1 cellular context compared by ENCODE assay signal in genomic region chr9:131276891-131277672, GRCh38.
TF ChIP-seq lines count a peak whose summit lies in the region.

No MANE protein-coding gene starts in this region.

TF ChIP-seq in K562, 482 proteins besides CTCF, POLR2A, EP300 and RAD21 (continued from another document):
- TF ChIP-seq, protein P1, sequence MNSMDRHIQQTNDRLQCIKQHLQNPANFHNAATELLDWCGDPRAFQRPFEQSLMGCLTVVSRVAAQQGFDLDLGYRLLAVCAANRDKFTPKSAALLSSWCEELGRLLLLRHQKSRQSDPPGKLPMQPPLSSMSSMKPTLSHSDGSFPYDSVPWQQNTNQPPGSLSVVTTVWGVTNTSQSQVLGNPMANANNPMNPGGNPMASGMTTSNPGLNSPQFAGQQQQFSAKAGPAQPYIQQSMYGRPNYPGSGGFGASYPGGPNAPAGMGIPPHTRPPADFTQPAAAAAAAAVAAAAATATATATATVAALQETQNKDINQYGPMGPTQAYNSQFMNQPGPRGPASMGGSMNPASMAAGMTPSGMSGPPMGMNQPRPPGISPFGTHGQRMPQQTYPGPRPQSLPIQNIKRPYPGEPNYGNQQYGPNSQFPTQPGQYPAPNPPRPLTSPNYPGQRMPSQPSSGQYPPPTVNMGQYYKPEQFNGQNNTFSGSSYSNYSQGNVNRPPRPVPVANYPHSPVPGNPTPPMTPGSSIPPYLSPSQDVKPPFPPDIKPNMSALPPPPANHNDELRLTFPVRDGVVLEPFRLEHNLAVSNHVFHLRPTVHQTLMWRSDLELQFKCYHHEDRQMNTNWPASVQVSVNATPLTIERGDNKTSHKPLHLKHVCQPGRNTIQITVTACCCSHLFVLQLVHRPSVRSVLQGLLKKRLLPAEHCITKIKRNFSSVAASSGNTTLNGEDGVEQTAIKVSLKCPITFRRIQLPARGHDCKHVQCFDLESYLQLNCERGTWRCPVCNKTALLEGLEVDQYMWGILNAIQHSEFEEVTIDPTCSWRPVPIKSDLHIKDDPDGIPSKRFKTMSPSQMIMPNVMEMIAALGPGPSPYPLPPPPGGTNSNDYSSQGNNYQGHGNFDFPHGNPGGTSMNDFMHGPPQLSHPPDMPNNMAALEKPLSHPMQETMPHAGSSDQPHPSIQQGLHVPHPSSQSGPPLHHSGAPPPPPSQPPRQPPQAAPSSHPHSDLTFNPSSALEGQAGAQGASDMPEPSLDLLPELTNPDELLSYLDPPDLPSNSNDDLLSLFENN (IDR thresholded peaks at IDR 0.05; ENCODE audit: low read depth in 2 of 2, low read length in 2 of 2) = peak in 1 of 2 experiments; percentile 54; a peak in 1 of 4 replicates
- TF ChIP-seq ATF3 (IDR thresholded peaks at IDR 0.05) (no peak), ATF3 (CRISPR knock-in tag; conservative IDR thresholded peaks at IDR 0.05) (0 out of 2 replicates have a peak, but pooled peaks have one; percentile 67), CHD2 (IDR thresholded peaks at IDR 0.05; ENCODE audit: low read depth, low read length) (peak; percentile 21), BHLHE40 (IDR thresholded peaks at IDR 0.05; ENCODE audit: low read length) (peak; percentile 54), RCOR1 (IDR thresholded peaks at IDR 0.05; ENCODE audit: borderline replicate concordance in 1 of 2, low read depth in 2 of 2, low read length in 2 of 2) (peak in 1 of 2 experiments; percentile 61; a peak in 3 of 4 replicates), ETV1 (tag; conservative IDR thresholded peaks at IDR 0.05; ENCODE audit: low read depth) (no peak), MLX (CRISPR knock-in tag; conservative IDR thresholded peaks at IDR 0.05) (peak in 1 of 2 experiments; percentile 66; a peak in 1 of 4 replicates), ZC3H11A (IDR thresholded peaks at IDR 0.05; ENCODE audit: low read depth, low read length) (peak; percentile 14; the same call in 1 of the 2 replicates), BCLAF1 (IDR thresholded peaks at IDR 0.05; ENCODE audit: borderline replicate concordance in 1 of 2, control insufficient read depth in 1 of 2, low read depth in 2 of 2, low read length in 1 of 2) (no peak), JUND (IDR thresholded peaks at IDR 0.05; ENCODE audit: borderline replicate concordance, low read depth, low read length) (peak; percentile 20; the same call in 1 of the 2 replicates), JUND (tag; IDR thresholded peaks at IDR 0.05; ENCODE audit: borderline replicate concordance, low read depth, low read length) (no peak), MYC (IDR thresholded peaks at IDR 0.05; ENCODE audit: low read depth, low read length) (peak; percentile 42), MYC (CRISPR knock-in tag; IDR thresholded peaks at IDR 0.05; ENCODE audit: borderline replicate concordance, low read depth) (no peak)
- TF ChIP-seq, protein P2, sequence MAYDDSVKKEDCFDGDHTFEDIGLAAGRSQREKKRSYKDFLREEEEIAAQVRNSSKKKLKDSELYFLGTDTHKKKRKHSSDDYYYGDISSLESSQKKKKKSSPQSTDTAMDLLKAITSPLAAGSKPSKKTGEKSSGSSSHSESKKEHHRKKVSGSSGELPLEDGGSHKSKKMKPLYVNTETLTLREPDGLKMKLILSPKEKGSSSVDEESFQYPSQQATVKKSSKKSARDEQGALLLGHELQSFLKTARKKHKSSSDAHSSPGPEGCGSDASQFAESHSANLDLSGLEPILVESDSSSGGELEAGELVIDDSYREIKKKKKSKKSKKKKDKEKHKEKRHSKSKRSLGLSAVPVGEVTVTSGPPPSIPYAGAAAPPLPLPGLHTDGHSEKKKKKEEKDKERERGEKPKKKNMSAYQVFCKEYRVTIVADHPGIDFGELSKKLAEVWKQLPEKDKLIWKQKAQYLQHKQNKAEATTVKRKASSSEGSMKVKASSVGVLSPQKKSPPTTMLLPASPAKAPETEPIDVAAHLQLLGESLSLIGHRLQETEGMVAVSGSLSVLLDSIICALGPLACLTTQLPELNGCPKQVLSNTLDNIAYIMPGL (CRISPR knock-in tag; IDR thresholded peaks at IDR 0.05) = peak; percentile 89
- TF ChIP-seq, protein P3, sequence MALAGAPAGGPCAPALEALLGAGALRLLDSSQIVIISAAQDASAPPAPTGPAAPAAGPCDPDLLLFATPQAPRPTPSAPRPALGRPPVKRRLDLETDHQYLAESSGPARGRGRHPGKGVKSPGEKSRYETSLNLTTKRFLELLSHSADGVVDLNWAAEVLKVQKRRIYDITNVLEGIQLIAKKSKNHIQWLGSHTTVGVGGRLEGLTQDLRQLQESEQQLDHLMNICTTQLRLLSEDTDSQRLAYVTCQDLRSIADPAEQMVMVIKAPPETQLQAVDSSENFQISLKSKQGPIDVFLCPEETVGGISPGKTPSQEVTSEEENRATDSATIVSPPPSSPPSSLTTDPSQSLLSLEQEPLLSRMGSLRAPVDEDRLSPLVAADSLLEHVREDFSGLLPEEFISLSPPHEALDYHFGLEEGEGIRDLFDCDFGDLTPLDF (CRISPR knock-in tag; IDR thresholded peaks at IDR 0.05) = peak; percentile 95
